ENCODE assay signal across 24 cellular contexts in the genomic region with DNA sequence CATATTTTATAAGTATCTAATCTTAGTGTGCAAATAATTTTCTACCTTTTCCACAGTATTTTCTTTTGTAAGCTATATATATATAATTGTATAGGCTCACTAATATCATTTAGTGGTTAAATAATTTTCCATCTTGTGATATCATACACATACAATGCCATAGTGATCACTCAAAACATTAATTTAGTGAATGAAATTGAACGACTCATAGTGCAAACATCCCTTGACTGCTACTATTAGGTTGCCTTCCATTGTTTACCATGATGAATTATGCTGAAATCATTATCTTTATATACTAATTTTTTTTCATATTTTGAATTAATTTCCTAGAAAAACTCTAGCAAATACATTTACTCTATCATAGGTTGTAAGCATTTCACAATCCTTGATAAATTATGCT.
"Had no signal": no experiment of that assay in that cellular context is flagged by ENCODE, and none has a peak within 500 bp of the region (broad histone marks: within the 10 kb centered on the region; RNA-seq: fewer than 3 reads in every experiment).

No MANE protein-coding gene starts in this region.

- H3K4me1 ChIP-seq: ascending aorta, body of pancreas had no signal

- DNase-seq: activated B cell treated with CpG ODN at 0.5 μM for 24 hours; activated CD4-positive, alpha-beta T cell treated with anti-CD3 and anti-CD28 coated beads for 1 hour; activated CD4-positive, alpha-beta T cell treated with anti-CD3 and anti-CD28 coated beads, Interleukin-2, amount 10 ng/mL, durations not matched to agents 24 days and 14 days; activated CD4-positive, alpha-beta T cell treated with anti-CD3 and anti-CD28 coated beads, Interleukin-2, amount 50 U/mL, for 48 hours; activated CD8-positive, alpha-beta memory T cell treated with anti-CD3 and anti-CD28 coated beads, Interleukin-2, amount 10 ng/mL, durations not matched to agents 7 days and 5 days; activated effector memory CD4-positive, alpha-beta T cell treated with Interleukin-2 at 50 U/mL for 16 hours; activated naive CD4-positive, alpha-beta T cell; activated T-cell treated with anti-CD3 and anti-CD28 coated beads, Interleukin-2, amount 50 U/mL, for 24 hours; amniotic stem cell; body of pancreas; NCI-H1092; NCI-H1417; NCI-H1930; NCI-H2171; NCI-H2227 treated with DMSO at 0.1 percent for 48 hours; NCI-H446 treated with DMSO at 0.1 percent for 48 hours; NCI-H524 treated with DMSO at 0.1 percent for 48 hours; SIG-M5; T-cell; T-helper 2 cell; T1000 had no signal

- H3K4me3 ChIP-seq: ascending aorta, body of pancreas, cardiac muscle cell had no signal

- H3K9me3 ChIP-seq: body of pancreas had no signal

- H3K27ac ChIP-seq: ascending aorta, body of pancreas, cardiac muscle cell, KMS-11 had no signal

- H3K27me3 ChIP-seq: ascending aorta, body of pancreas, cardiac muscle cell had no signal

- H3K36me3 ChIP-seq: cardiac muscle cell had no signal
